ENCODE assay signal across 8 cellular contexts in the genomic region with DNA sequence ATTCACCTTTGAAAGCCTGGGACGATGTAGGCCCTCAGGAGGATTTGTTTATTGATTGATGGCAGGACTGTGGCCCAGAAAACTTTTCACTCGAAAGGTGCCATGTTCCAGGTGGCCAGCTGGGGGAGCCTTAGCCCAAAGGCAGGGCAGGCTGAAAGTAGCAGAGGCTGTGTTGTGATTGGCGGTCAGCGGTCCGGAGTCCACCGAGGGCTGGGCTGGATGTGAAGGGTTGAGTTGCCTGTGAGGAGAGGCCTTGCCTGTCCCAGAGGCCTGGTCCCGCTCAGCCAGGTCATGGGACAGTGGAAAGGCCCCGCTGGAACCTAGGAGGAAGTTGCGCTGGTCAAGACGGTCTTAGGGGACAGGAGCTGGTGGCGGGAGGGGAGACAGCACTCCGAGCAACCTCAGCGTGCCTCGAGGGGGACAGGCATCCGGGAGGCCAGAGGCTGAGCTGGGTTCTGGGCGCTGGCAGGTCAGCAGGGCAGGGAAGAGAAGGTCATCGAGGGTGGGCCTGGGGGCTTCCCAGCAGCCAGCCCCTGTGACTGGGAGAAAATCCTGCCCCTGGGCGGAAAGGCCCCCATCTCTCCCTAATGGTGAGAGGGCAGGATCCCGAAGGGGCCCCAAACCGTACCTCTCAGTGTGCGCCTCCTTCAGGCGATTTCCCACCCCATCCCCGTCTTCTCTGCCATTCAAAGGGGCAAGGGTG. TPM values are rescaled to one million over a fixed set of nuclear protein-coding genes. Genes with fewer than 3 reads are reported as not detected.
DNase-seq lines count a peak whose midpoint lies in the region; ATAC-seq and TF ChIP-seq lines count a peak whose summit lies in the region.

No MANE protein-coding gene starts in this region.

- WGBS in liver, result 57% methylated on average over 23 of the region's 23 CpGs
- 51 to 75% (median 57%) methylated on average over 16 to 23 of the region's 23 CpGs for WGBS in stomach, 5 donors

- CTCF ChIA-PET in CD4-positive, alpha-beta memory T cell (lab: Charles Lee; ENCODE audit: partially characterized antibody), result interaction anchor here (0.6 to 3.4 kb wide), 15 partner anchors 9 to 653 kb away, joined by 3 to 14 read pairs (median 4); no protein-coding TSS in a partner anchor

- no peaks in the 10 kb centered on the region for H3K36me3 ChIP-seq in CD4-positive, alpha-beta memory T cell (ENCODE audit: insufficient read depth, low read length)
- H3K36me3 ChIP-seq in SU-DHL-6 (ENCODE audit: low read length) (no peaks in the 10 kb centered on the region), liver (ENCODE audit: control insufficient read depth in 4 of 4, insufficient read depth in 3 of 4, low read depth in 1 of 4, low read length in 3 of 4) (no peaks in the 10 kb centered on the region), stomach (no peaks in the 10 kb centered on the region)

- H3K27me3 Mint-ChIP-seq in CD4-positive, alpha-beta memory T cell, result no peaks in the 10 kb centered on the region

- peak overlapping the region in 5 of 8 donors; percentile 38 to 61 (median 51) for H3K4me3 Mint-ChIP-seq in CD4-positive, alpha-beta memory T cell

- H4K20me1 ChIP-seq in SU-DHL-6 (ENCODE audit: low read depth, low read length), result no peaks in the 10 kb centered on the region

- H3K79me2 ChIP-seq in SU-DHL-6 (ENCODE audit: insufficient read depth, low read length), result no peaks in the 10 kb centered on the region

- POLR2A ChIA-PET in CD4-positive, alpha-beta memory T cell (lab: Charles Lee; ENCODE audit: partially characterized antibody), result interaction anchor here (3.5 kb wide), 1 partner anchor 41 kb away, joined by 17 read pairs; a partner anchor contains a TSS

- H3K9ac ChIP-seq in SU-DHL-6 (ENCODE audit: low read length) (no peak overlapping the region), liver (ENCODE audit: low read depth in 1 of 2, low read length in 2 of 2) (no peak overlapping the region)

- no peak for TF ChIP-seq POLR2A in stomach (IDR thresholded peaks at IDR 0.05)

- peaks cover 0 to 5% of the 10 kb centered on the region in 2 donors for H3K36me3 Mint-ChIP-seq in CD4-positive, alpha-beta memory T cell

- H3K27ac ChIP-seq in CD4-positive, alpha-beta memory T cell (ENCODE audit: low read depth, low read length), result no peak overlapping the region
- H3K27ac ChIP-seq in SU-DHL-6 (ENCODE audit: low read depth, low read length), result no peak overlapping the region
- no peak overlapping the region for H3K27ac ChIP-seq in liver (ENCODE audit: low read depth in 1 of 2, low read length in 2 of 2)
- no peak overlapping the region for H3K27ac ChIP-seq in stomach

- H3K27me3 ChIP-seq in CD4-positive, alpha-beta memory T cell (ENCODE audit: insufficient read depth, low read length), result no peaks in the 10 kb centered on the region
- H3K27me3 ChIP-seq in SU-DHL-6 (ENCODE audit: low read length), result no peaks in the 10 kb centered on the region
- no peaks in the 10 kb centered on the region for H3K27me3 ChIP-seq in liver (ENCODE audit: control insufficient read depth in 4 of 4, insufficient read depth in 4 of 4, low read length in 3 of 4)
- H3K27me3 ChIP-seq in stomach, result no peaks in the 10 kb centered on the region

- H3K9me3 ChIP-seq in CD4-positive, alpha-beta memory T cell (ENCODE audit: control insufficient read depth in 1 of 2, low read length in 2 of 2), result no peaks in the 10 kb centered on the region
- no peaks in the 10 kb centered on the region for H3K9me3 ChIP-seq in SU-DHL-6 (ENCODE audit: insufficient read depth, low read length)
- no peaks in the 10 kb centered on the region for H3K9me3 ChIP-seq in liver (ENCODE audit: control insufficient read depth in 4 of 4, low read length in 3 of 4)
- no peaks in the 10 kb centered on the region for H3K9me3 ChIP-seq in stomach

- no peak overlapping the region for H3K4me3 ChIP-seq in CD4-positive, alpha-beta memory T cell (ENCODE audit: low read length in 2 of 2)
- no peak overlapping the region for H3K4me3 ChIP-seq in SU-DHL-6 (ENCODE audit: insufficient read depth, low read length, poor library complexity, severe bottlenecking)
- no peak overlapping the region for H3K4me3 ChIP-seq in astrocyte of the spinal cord (ENCODE audit: low read depth, low read length)
- no peak overlapping the region for H3K4me3 ChIP-seq in liver (ENCODE audit: low read depth in 1 of 3, low read length in 3 of 3)
- H3K4me3 ChIP-seq in stomach, result no peak overlapping the region

- H3K4me1 ChIP-seq in CD4-positive, alpha-beta memory T cell (ENCODE audit: insufficient read depth, low read length), result peaks cover 17% of the 10 kb centered on the region
- no peaks in the 10 kb centered on the region for H3K4me1 ChIP-seq in liver (ENCODE audit: control insufficient read depth in 4 of 4, insufficient read depth in 4 of 4, low read length in 3 of 4)
- peaks cover 0 to 4% (median 0%) of the 10 kb centered on the region in 4 donors for H3K4me1 ChIP-seq in stomach

- H3K27ac Mint-ChIP-seq in CD4-positive, alpha-beta memory T cell, result peak overlapping the region in 4 of 7 donors; percentile 4 to 57 (median 26)

- peaks cover 0 to 29% (median 20%) of the 10 kb centered on the region in 4 donors for H3K4me1 Mint-ChIP-seq in CD4-positive, alpha-beta memory T cell

- no peak overlapping the region for H2AFZ ChIP-seq in SU-DHL-6 (ENCODE audit: low read depth, low read length, severe bottlenecking)

- no peaks in the 10 kb centered on the region for H3F3A ChIP-seq in SU-DHL-6 (ENCODE audit: insufficient read depth)

- ATAC-seq in GM18873 (IDR thresholded peaks at IDR 0.05; ENCODE audit: low FRiP score, unreplicated experiment) (peak; percentile 87), HG03565 (IDR thresholded peaks at IDR 0.05; ENCODE audit: unreplicated experiment) (peak; percentile 75)

- TF ChIP-seq EP300 in stomach (IDR thresholded peaks at IDR 0.05), result no peak

- DNase-seq in CD4-positive, alpha-beta memory T cell, result peak in 4 of 5 donors; percentile 18 to 38 (median 25)
- DNase-seq in astrocyte of the spinal cord (ENCODE audit: low read depth, low spot score) (no peak), stomach (peak; percentile 27), occipital lobe (lab: John Stamatoyannopoulos, UW) (no peak)

- no peaks in the 10 kb centered on the region for H3K9me2 ChIP-seq in SU-DHL-6 (replicated peaks; ENCODE audit: insufficient read depth, low read length)

- intact Hi-C loops in CD4-positive, alpha-beta memory T cell (cut with micrococcal nuclease), result loop anchor here (2.0 to 5.0 kb wide), 2 partner anchors 197 to 651 kb away; no protein-coding TSS in a partner anchor
- intact Hi-C loops in stomach (cut with DNase I; ENCODE audit: low total_unique reads), result no loop called here

- TF ChIP-seq CTCF in SU-DHL-6 (IDR thresholded peaks at IDR 0.05; ENCODE audit: insufficient read depth, low read length, poor library complexity, severe bottlenecking) (peak; percentile 33), astrocyte of the spinal cord (IDR thresholded peaks at IDR 0.05; ENCODE audit: low read depth, low read length) (peak; percentile 55), liver (IDR thresholded peaks at IDR 0.05; ENCODE audit: low read depth, low read length, missing input control) (peak; percentile 30), stomach (IDR thresholded peaks at IDR 0.05) (peak in 4 of 7 experiments; percentile 11 to 36 (median 16))

- TF ChIP-seq RAD21 in liver (IDR thresholded peaks at IDR 0.05), result peak; percentile 29 to 51

- peaks cover 0 to 2% (median 0%) of the 10 kb centered on the region in 8 donors for H3K9me3 Mint-ChIP-seq in CD4-positive, alpha-beta memory T cell

- in situ Hi-C loops in astrocyte of the spinal cord (cut with HindIII; ENCODE audit: low sequenced_read_pairs), result no loop called here

- no peak overlapping the region for H3K4me2 ChIP-seq in SU-DHL-6 (ENCODE audit: low read depth, low read length, poor library complexity, severe bottlenecking)

TF ChIP-seq in liver, 16 proteins besides CTCF, POLR2A, EP300 and RAD21 (continues in another document):
- no peak for TF ChIP-seq EGR1 (IDR thresholded peaks at IDR 0.05; ENCODE audit: low read depth in 2 of 2)
- TF ChIP-seq NR2F2 (IDR thresholded peaks at IDR 0.05), result no peak
- TF ChIP-seq, protein P1, sequence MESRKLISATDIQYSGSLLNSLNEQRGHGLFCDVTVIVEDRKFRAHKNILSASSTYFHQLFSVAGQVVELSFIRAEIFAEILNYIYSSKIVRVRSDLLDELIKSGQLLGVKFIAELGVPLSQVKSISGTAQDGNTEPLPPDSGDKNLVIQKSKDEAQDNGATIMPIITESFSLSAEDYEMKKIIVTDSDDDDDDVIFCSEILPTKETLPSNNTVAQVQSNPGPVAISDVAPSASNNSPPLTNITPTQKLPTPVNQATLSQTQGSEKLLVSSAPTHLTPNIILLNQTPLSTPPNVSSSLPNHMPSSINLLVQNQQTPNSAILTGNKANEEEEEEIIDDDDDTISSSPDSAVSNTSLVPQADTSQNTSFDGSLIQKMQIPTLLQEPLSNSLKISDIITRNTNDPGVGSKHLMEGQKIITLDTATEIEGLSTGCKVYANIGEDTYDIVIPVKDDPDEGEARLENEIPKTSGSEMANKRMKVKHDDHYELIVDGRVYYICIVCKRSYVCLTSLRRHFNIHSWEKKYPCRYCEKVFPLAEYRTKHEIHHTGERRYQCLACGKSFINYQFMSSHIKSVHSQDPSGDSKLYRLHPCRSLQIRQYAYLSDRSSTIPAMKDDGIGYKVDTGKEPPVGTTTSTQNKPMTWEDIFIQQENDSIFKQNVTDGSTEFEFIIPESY (IDR thresholded peaks at IDR 0.05), result no peak
- no peak for TF ChIP-seq FOXA2 (IDR thresholded peaks at IDR 0.05)

RNA-seq across cellular contexts. Expression of a gene that starts 26.3 kb away (rescaled TPM):
- total RNA-seq in CD4-positive, alpha-beta memory T cell, result not detected
- polyA plus RNA-seq in CD4-positive, alpha-beta memory T cell, result not detected
- total RNA-seq in liver, result not detected
- polyA plus RNA-seq in liver, result under 1 TPM in 1 of 2 donors, not detected in 1; 0.81 TPM
- 1 to 10 TPM in 1 of 5 donors, not detected in 4; 1.7 TPM for total RNA-seq in stomach
- under 1 TPM in 1 of 3 donors, not detected in 2; 0.23 TPM for polyA plus RNA-seq in stomach
- total RNA-seq in occipital lobe, result not detected

RNA-seq across cellular contexts. Expression of a gene that starts 39.2 kb away (rescaled TPM):
- 100 to 1,000 TPM; 102 to 109 TPM for total RNA-seq in CD4-positive, alpha-beta memory T cell
- 10 to 100 TPM; 43.2 to 56.8 TPM for polyA plus RNA-seq in CD4-positive, alpha-beta memory T cell
- total RNA-seq in liver (10 to 100 TPM; 10.8 to 17.0 TPM), stomach (10 to 100 TPM; 10.8 to 71.2 (median 42.4) TPM), occipital lobe (17.0 TPM)
- polyA plus RNA-seq in liver (10 to 100 TPM; 34.9 to 50.4 TPM), stomach (10 to 100 TPM; 37.0 to 64.8 (median 41.8) TPM)

RNA-seq across cellular contexts. Expression of a gene that starts 52.0 kb away (rescaled TPM):
- 100 to 1,000 TPM; 137 to 142 TPM for total RNA-seq in CD4-positive, alpha-beta memory T cell
- polyA plus RNA-seq in CD4-positive, alpha-beta memory T cell, result 10 to 100 TPM; 11.6 to 21.4 TPM
- total RNA-seq in liver (10 to 100 TPM; 38.2 to 40.3 TPM), stomach (100 to 1,000 TPM in 1 of 5 donors, 10 to 100 TPM in 4; 63.4 to 348 (median 77.2) TPM), occipital lobe (16.7 TPM)
- polyA plus RNA-seq in liver (10 to 100 TPM in 1 of 2 donors, 1 to 10 TPM in 1; 3.0 to 11.1 TPM), stomach (10 to 100 TPM; 13.9 to 23.4 (median 22.9) TPM)

RNA-seq across cellular contexts. Expression of a gene that starts 52.3 kb away (rescaled TPM):
- 1 to 10 TPM; 3.8 to 6.1 TPM for total RNA-seq in CD4-positive, alpha-beta memory T cell
- under 1 TPM in 1 of 2 donors, not detected in 1; 0.41 TPM for polyA plus RNA-seq in CD4-positive, alpha-beta memory T cell
- under 1 TPM; 0.59 to 0.79 TPM for total RNA-seq in liver
- polyA plus RNA-seq in liver, result under 1 TPM; 0.07 to 0.33 TPM
- 1 to 10 TPM in 3 of 5 donors, not detected in 2; 2.0 to 4.2 (median 3.8) TPM for total RNA-seq in stomach
- 1 to 10 TPM in 2 of 3 donors, under 1 TPM in 1; 0.81 to 2.1 (median 1.4) TPM for polyA plus RNA-seq in stomach
- total RNA-seq in occipital lobe, result 0.47 TPM

Comparison
In these comparisons a context has a peak if more than half of its experiments do, and no peak if none do; other contexts are left out.
1. DNase-seq: peak in CD4-positive, alpha-beta memory T cell (4 of 5) and stomach (single experiment); none in astrocyte of the spinal cord (single experiment) and occipital lobe (single experiment).
2. Peak in every context shown above with its lines, with median percentiles within 50 percentile points of each other: CTCF ChIP-seq.